14 cellular contexts compared by ENCODE assay signal in genomic region chr5:68367717-68368116, GRCh38.
A peak's percentile ranks its signal among the peaks of the same experiment; 100 is the strongest.
DNase-seq lines count a peak whose midpoint lies in the region; ATAC-seq and TF ChIP-seq lines count a peak whose summit lies in the region.
"Had no signal": no experiment of that assay in that cellular context is flagged by ENCODE, and none has a peak within 500 bp of the region (broad histone marks: within the 10 kb centered on the region; RNA-seq: fewer than 3 reads in every experiment).

No MANE protein-coding gene starts in this region.

- peaks cover 35% of the 10 kb centered on the region for H3K4me1 Mint-ChIP-seq in activated naive CD8-positive, alpha-beta T cell treated with anti-CD3 and anti-CD28 coated beads, Interleukin-2, amount 10 ng/mL, durations not matched to agents 7 days and 5 days
- peaks cover 36% of the 10 kb centered on the region for H3K4me1 Mint-ChIP-seq in activated naive CD8-positive, alpha-beta T cell treated with anti-CD3 and anti-CD28 coated beads for 36 hours
- peaks cover 43% of the 10 kb centered on the region for H3K4me1 Mint-ChIP-seq in activated naive CD8-positive, alpha-beta T cell treated with anti-CD3 and anti-CD28 coated beads, Interleukin-2, amount 50 U/mL, for 24 hours
- peaks cover 31 to 46% of the 10 kb centered on the region in 2 donors for H3K4me1 Mint-ChIP-seq in immature natural killer cell
- H3K4me1 Mint-ChIP-seq: H9 had no signal

- H3K9me3 Mint-ChIP-seq in activated naive CD8-positive, alpha-beta T cell treated with anti-CD3 and anti-CD28 coated beads, Interleukin-2, amount 10 ng/mL, durations not matched to agents 7 days and 5 days, result peaks cover 4% of the 10 kb centered on the region
- H3K9me3 Mint-ChIP-seq in activated naive CD8-positive, alpha-beta T cell treated with anti-CD3 and anti-CD28 coated beads for 36 hours, result no peaks in the 10 kb centered on the region
- H3K9me3 Mint-ChIP-seq in activated naive CD8-positive, alpha-beta T cell treated with anti-CD3 and anti-CD28 coated beads, Interleukin-2, amount 50 U/mL, for 24 hours, result no peaks in the 10 kb centered on the region
- H3K9me3 Mint-ChIP-seq in immature natural killer cell, result no peaks in the 10 kb centered on the region
- H3K9me3 Mint-ChIP-seq: H9 had no signal

- H3K4me3 Mint-ChIP-seq in activated naive CD8-positive, alpha-beta T cell treated with anti-CD3 and anti-CD28 coated beads, Interleukin-2, amount 10 ng/mL, durations not matched to agents 7 days and 5 days, result no peak overlapping the region
- no peak overlapping the region for H3K4me3 Mint-ChIP-seq in activated naive CD8-positive, alpha-beta T cell treated with anti-CD3 and anti-CD28 coated beads for 36 hours
- H3K4me3 Mint-ChIP-seq in activated naive CD8-positive, alpha-beta T cell treated with anti-CD3 and anti-CD28 coated beads, Interleukin-2, amount 50 U/mL, for 24 hours, result no peak overlapping the region
- H3K4me3 Mint-ChIP-seq in immature natural killer cell, result no peak overlapping the region
- H3K4me3 Mint-ChIP-seq: H9 had no signal

- H3K4me1 ChIP-seq in smooth muscle cell (ENCODE audit: low read depth), result peaks cover 5% of the 10 kb centered on the region
- H3K4me1 ChIP-seq in osteoblast (ENCODE audit: insufficient read depth, low read length), result peaks cover 14% of the 10 kb centered on the region
- H3K4me1 ChIP-seq: A549 had no signal

- peaks cover 5% of the 10 kb centered on the region for H3F3A ChIP-seq in smooth muscle cell (ENCODE audit: low read depth)

- H4K20me1 ChIP-seq in smooth muscle cell (ENCODE audit: low read depth) (no peaks in the 10 kb centered on the region), osteoblast (ENCODE audit: insufficient read depth, low read length) (no peaks in the 10 kb centered on the region)

- H3K27me3 Mint-ChIP-seq in activated naive CD8-positive, alpha-beta T cell treated with anti-CD3 and anti-CD28 coated beads, Interleukin-2, amount 10 ng/mL, durations not matched to agents 7 days and 5 days, result no peaks in the 10 kb centered on the region
- no peaks in the 10 kb centered on the region for H3K27me3 Mint-ChIP-seq in activated naive CD8-positive, alpha-beta T cell treated with anti-CD3 and anti-CD28 coated beads for 36 hours
- H3K27me3 Mint-ChIP-seq in activated naive CD8-positive, alpha-beta T cell treated with anti-CD3 and anti-CD28 coated beads, Interleukin-2, amount 50 U/mL, for 24 hours, result no peaks in the 10 kb centered on the region
- peaks cover 0 to 3% (median 0%) of the 10 kb centered on the region in 3 donors for H3K27me3 Mint-ChIP-seq in immature natural killer cell (ENCODE audit: low read depth in 3 of 3)
- H3K27me3 Mint-ChIP-seq: CD4-positive, alpha-beta memory T cell had no signal

- no peak overlapping the region for H2AFZ ChIP-seq in smooth muscle cell (ENCODE audit: low read depth)
- H2AFZ ChIP-seq in osteoblast (ENCODE audit: low read length), result no peak overlapping the region

- no peak for TF ChIP-seq CTCF in smooth muscle cell (IDR thresholded peaks at IDR 0.05; ENCODE audit: borderline replicate concordance, insufficient read depth, poor library complexity, severe bottlenecking)
- TF ChIP-seq CTCF in osteoblast (IDR thresholded peaks at IDR 0.05; ENCODE audit: extremely low read depth, low read depth, low read length), result no peak

- H3K36me3 ChIP-seq in smooth muscle cell (ENCODE audit: low read depth) (no peaks in the 10 kb centered on the region), osteoblast (ENCODE audit: insufficient read depth, low read length) (no peaks in the 10 kb centered on the region)
- H3K36me3 ChIP-seq: BE2C had no signal

- DNase-seq in activated naive CD8-positive, alpha-beta T cell treated with anti-CD3 and anti-CD28 coated beads, Interleukin-2, amount 10 ng/mL, durations not matched to agents 7 days and 5 days, result no peak
- no peak for DNase-seq in activated naive CD8-positive, alpha-beta T cell treated with anti-CD3 and anti-CD28 coated beads for 36 hours
- DNase-seq in activated naive CD8-positive, alpha-beta T cell treated with anti-CD3 and anti-CD28 coated beads, Interleukin-2, amount 50 U/mL, for 24 hours, result no peak
- DNase-seq in immature natural killer cell, result no peak
- no peak for DNase-seq in smooth muscle cell (lab: John Stamatoyannopoulos, UW; ENCODE audit: unreplicated experiment)
- DNase-seq in osteoblast (ENCODE audit: insufficient read length, low spot score, missing footprints), result no peak
- DNase-seq in HPDE6-E6E7 (ENCODE audit: extremely low spot score), result no peak
- DNase-seq: BE2C; CD4-positive, alpha-beta memory T cell; DMS79; GOT3; H9 had no signal

- H3K9ac ChIP-seq in smooth muscle cell (ENCODE audit: low read depth), result no peak overlapping the region

- no peak overlapping the region for H3K4me2 ChIP-seq in smooth muscle cell
- no peak overlapping the region for H3K4me2 ChIP-seq in osteoblast (ENCODE audit: insufficient read depth, low read length)
- H3K4me2 ChIP-seq: A549 had no signal

- peaks cover 21% of the 10 kb centered on the region for H3K36me3 Mint-ChIP-seq in activated naive CD8-positive, alpha-beta T cell treated with anti-CD3 and anti-CD28 coated beads, Interleukin-2, amount 10 ng/mL, durations not matched to agents 7 days and 5 days
- peaks cover 2% of the 10 kb centered on the region for H3K36me3 Mint-ChIP-seq in activated naive CD8-positive, alpha-beta T cell treated with anti-CD3 and anti-CD28 coated beads for 36 hours
- H3K36me3 Mint-ChIP-seq in activated naive CD8-positive, alpha-beta T cell treated with anti-CD3 and anti-CD28 coated beads, Interleukin-2, amount 50 U/mL, for 24 hours (ENCODE audit: low read depth), result no peaks in the 10 kb centered on the region
- H3K36me3 Mint-ChIP-seq in immature natural killer cell, result no peaks in the 10 kb centered on the region

- no peaks in the 10 kb centered on the region for H3K9me3 ChIP-seq in smooth muscle cell (replicated peaks; ENCODE audit: low read depth)
- H3K9me3 ChIP-seq in osteoblast (ENCODE audit: low read depth, low read length), result no peaks in the 10 kb centered on the region
- H3K9me3 ChIP-seq: A549, BE2C had no signal

- ATAC-seq in activated naive CD8-positive, alpha-beta T cell treated with anti-CD3 and anti-CD28 coated beads, Interleukin-2, amount 10 ng/mL, durations not matched to agents 7 days and 5 days (ENCODE audit: low read depth), result no peak
- no peak for ATAC-seq in activated naive CD8-positive, alpha-beta T cell treated with anti-CD3 and anti-CD28 coated beads, Interleukin-2, amount 50 U/mL, for 24 hours
- ATAC-seq: A549, GM12878 had no signal

- H3K27ac Mint-ChIP-seq in activated naive CD8-positive, alpha-beta T cell treated with anti-CD3 and anti-CD28 coated beads, Interleukin-2, amount 10 ng/mL, durations not matched to agents 7 days and 5 days, result peak overlapping the region; percentile 57
- H3K27ac Mint-ChIP-seq in activated naive CD8-positive, alpha-beta T cell treated with anti-CD3 and anti-CD28 coated beads for 36 hours, result no peak overlapping the region
- H3K27ac Mint-ChIP-seq in activated naive CD8-positive, alpha-beta T cell treated with anti-CD3 and anti-CD28 coated beads, Interleukin-2, amount 50 U/mL, for 24 hours, result peak overlapping the region; percentile 36
- H3K27ac Mint-ChIP-seq in immature natural killer cell, result peak overlapping the region in 4 of 6 donors; percentile 25 to 88 (median 62)
- H3K27ac Mint-ChIP-seq: H9 had no signal

- H3K79me2 ChIP-seq in smooth muscle cell (ENCODE audit: low read depth) (no peaks in the 10 kb centered on the region), osteoblast (ENCODE audit: insufficient read depth, low read length) (no peaks in the 10 kb centered on the region)

- POLR2A ChIA-PET in activated naive CD8-positive, alpha-beta T cell treated with anti-CD3 and anti-CD28 coated beads, Interleukin-2, amount 10 ng/mL, durations not matched to agents 7 days and 5 days (lab: Charles Lee), result no interaction called here

- H3K4me3 ChIP-seq in smooth muscle cell (no peak overlapping the region), osteoblast (ENCODE audit: insufficient read depth, low read length) (no peak overlapping the region)
- H3K4me3 ChIP-seq: A549, GM12878 had no signal

- H3K27me3 ChIP-seq in smooth muscle cell (ENCODE audit: low read depth) (no peaks in the 10 kb centered on the region), osteoblast (ENCODE audit: insufficient read depth, low read length) (no peaks in the 10 kb centered on the region)
- H3K27me3 ChIP-seq: BE2C had no signal

- H3K27ac ChIP-seq in smooth muscle cell (ENCODE audit: low read depth) (peak overlapping the region; percentile 21), osteoblast (ENCODE audit: low read depth, low read length) (no peak overlapping the region)
- H3K27ac ChIP-seq: A549 had no signal

- WGBS in smooth muscle cell (ENCODE audit: low lambda C conversion rate), result 89% methylated on average over 4 of the region's 4 CpGs
